1 cellular context compared by ENCODE assay signal in the genomic region with DNA sequence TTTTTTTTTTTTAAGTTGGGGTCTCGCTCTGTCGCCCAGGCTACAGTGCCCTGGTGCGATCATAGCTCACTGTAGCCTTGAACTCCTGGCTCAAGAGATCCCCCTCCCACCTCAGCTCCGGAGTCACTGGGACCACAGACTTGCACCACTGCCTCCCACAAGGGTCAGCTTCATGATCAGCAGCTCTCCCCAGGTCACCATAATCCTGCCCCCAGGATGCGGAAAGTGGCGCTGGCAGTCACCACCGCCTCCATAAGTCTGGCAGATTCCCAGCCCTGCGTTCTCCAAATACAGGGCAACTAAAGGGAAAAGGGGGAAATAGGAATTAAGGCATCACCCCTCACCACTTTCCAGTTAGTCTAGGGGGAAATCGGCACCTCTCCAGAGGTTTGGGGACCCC.
TF ChIP-seq lines count a peak whose summit lies in the region.

No MANE protein-coding gene starts in this region.

TF ChIP-seq in HepG2, 621 proteins besides CTCF, POLR2A, EP300 and RAD21:
- no peak for TF ChIP-seq FOXA1 (IDR thresholded peaks at IDR 0.05)
- no peak for TF ChIP-seq FOXA1 (CRISPR knock-in tag; IDR thresholded peaks at IDR 0.05)
- TF ChIP-seq ZNF672 (CRISPR knock-in tag; IDR thresholded peaks at IDR 0.05), result no peak
- no peak for TF ChIP-seq ZBTB21 (CRISPR knock-in tag; IDR thresholded peaks at IDR 0.05)
- TF ChIP-seq FOXA3 (CRISPR knock-in tag; IDR thresholded peaks at IDR 0.05), result no peak
- TF ChIP-seq CHD4 (IDR thresholded peaks at IDR 0.05; ENCODE audit: borderline replicate concordance, low read length), result no peak
- TF ChIP-seq, protein P1, sequence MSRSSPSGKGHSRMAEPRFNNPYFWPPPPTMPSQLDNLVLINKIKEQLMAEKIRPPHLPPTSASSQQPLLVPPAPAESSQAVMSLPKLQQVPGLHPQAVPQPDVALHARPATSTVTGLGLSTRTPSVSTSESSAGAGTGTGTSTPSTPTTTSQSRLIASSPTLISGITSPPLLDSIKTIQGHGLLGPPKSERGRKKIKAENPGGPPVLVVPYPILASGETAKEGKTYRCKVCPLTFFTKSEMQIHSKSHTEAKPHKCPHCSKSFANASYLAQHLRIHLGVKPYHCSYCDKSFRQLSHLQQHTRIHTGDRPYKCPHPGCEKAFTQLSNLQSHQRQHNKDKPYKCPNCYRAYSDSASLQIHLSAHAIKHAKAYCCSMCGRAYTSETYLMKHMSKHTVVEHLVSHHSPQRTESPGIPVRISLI (CRISPR knock-in tag; IDR thresholded peaks at IDR 0.05; ENCODE audit: borderline replicate concordance), result no peak
- TF ChIP-seq THYN1 (CRISPR knock-in tag; IDR thresholded peaks at IDR 0.05; ENCODE audit: borderline replicate concordance, low read depth), result no peak
- no peak for TF ChIP-seq ZNF282 (IDR thresholded peaks at IDR 0.05; ENCODE audit: partially characterized antibody)
- TF ChIP-seq, protein P2, sequence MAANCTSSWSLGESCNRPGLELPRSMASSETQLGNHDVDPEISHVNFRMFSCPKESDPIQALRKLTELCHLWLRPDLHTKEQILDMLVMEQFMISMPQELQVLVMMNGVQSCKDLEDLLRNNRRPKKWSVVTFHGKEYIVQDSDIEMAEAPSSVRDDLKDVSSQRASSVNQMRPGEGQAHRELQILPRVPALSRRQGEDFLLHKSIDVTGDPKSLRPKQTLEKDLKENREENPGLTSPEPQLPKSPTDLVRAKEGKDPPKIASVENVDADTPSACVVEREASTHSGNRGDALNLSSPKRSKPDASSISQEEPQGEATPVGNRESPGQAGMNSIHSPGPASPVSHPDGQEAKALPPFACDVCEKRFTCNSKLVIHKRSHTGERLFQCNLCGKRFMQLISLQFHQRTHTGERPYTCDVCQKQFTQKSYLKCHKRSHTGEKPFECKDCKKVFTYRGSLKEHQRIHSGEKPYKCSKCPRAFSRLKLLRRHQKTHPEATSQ (CRISPR knock-in tag; IDR thresholded peaks at IDR 0.05; ENCODE audit: borderline replicate concordance), result no peak
- TF ChIP-seq RCOR2 (CRISPR knock-in tag; IDR thresholded peaks at IDR 0.05), result no peak
- no peak for TF ChIP-seq ZNF670 (CRISPR knock-in tag; IDR thresholded peaks at IDR 0.05; ENCODE audit: borderline replicate concordance)
- TF ChIP-seq, protein P3, sequence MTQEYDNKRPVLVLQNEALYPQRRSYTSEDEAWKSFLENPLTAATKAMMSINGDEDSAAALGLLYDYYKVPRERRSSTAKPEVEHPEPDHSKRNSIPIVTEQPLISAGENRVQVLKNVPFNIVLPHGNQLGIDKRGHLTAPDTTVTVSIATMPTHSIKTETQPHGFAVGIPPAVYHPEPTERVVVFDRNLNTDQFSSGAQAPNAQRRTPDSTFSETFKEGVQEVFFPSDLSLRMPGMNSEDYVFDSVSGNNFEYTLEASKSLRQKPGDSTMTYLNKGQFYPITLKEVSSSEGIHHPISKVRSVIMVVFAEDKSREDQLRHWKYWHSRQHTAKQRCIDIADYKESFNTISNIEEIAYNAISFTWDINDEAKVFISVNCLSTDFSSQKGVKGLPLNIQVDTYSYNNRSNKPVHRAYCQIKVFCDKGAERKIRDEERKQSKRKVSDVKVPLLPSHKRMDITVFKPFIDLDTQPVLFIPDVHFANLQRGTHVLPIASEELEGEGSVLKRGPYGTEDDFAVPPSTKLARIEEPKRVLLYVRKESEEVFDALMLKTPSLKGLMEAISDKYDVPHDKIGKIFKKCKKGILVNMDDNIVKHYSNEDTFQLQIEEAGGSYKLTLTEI (CRISPR knock-in tag; conservative IDR thresholded peaks at IDR 0.05), result no peak
- TF ChIP-seq, protein P4, sequence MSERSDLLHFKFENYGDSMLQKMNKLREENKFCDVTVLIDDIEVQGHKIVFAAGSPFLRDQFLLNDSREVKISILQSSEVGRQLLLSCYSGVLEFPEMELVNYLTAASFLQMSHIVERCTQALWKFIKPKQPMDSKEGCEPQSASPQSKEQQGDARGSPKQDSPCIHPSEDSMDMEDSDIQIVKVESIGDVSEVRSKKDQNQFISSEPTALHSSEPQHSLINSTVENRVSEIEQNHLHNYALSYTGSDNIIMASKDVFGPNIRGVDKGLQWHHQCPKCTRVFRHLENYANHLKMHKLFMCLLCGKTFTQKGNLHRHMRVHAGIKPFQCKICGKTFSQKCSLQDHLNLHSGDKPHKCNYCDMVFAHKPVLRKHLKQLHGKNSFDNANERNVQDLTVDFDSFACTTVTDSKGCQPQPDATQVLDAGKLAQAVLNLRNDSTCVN (CRISPR knock-in tag; IDR thresholded peaks at IDR 0.05; ENCODE audit: borderline replicate concordance), result no peak
- TF ChIP-seq MYC (CRISPR knock-in tag; IDR thresholded peaks at IDR 0.05; ENCODE audit: borderline replicate concordance), result no peak
- no peak for TF ChIP-seq ZMYM4 (CRISPR knock-in tag; IDR thresholded peaks at IDR 0.05)
- no peak for TF ChIP-seq HMG20A (CRISPR knock-in tag; IDR thresholded peaks at IDR 0.05; ENCODE audit: borderline replicate concordance)
- no peak for TF ChIP-seq HOXA5 (CRISPR knock-in tag; IDR thresholded peaks at IDR 0.05)
- TF ChIP-seq SRSF1 (optimal IDR thresholded peaks at IDR 0.05; ENCODE audit: low read depth, low read length), result no peak
- no peak for TF ChIP-seq PTBP1 (IDR thresholded peaks at IDR 0.05; ENCODE audit: low read depth, low read length, poor library complexity, severe bottlenecking)
- no peak for TF ChIP-seq ZNF264 (CRISPR knock-in tag; IDR thresholded peaks at IDR 0.05)
